In genomic region chr11:119030329-119031047, GRCh38 we compare ENCODE assay signal across 8 cellular contexts. TPM values are rescaled to one million over a fixed set of nuclear protein-coding genes. Genes with fewer than 3 reads are reported as not detected.
A peak's percentile ranks its signal among the peaks of the same experiment; 100 is the strongest.
DNase-seq lines count a peak whose midpoint lies in the region; ATAC-seq, FAIRE-seq and TF ChIP-seq lines count a peak whose summit lies in the region.

TSS of gene SLC37A4 (minus strand) at chr11:119030877.

- DNase-seq in NCI-H1417 treated with DMSO at 0.1 percent for 48 hours (lab: John Stamatoyannopoulos, UW) (peak; percentile 89), SW480 (ENCODE audit: low spot score) (peak; percentile 98), Right ventricle myocardium superior (peak; percentile 99), pancreas (peak; percentile 98 to 100 (median 99)), tibial artery (peak; percentile 98 to 99)
- DNase-seq in activated naive CD8-positive, alpha-beta T cell treated with anti-CD3 and anti-CD28 coated beads, Interleukin-2, amount 50 U/mL, for 24 hours, result peak; percentile 99

- peak within 1 kb of the TSS; percentile 78 for H3K27ac Mint-ChIP-seq in activated naive CD8-positive, alpha-beta T cell treated with anti-CD3 and anti-CD28 coated beads, Interleukin-2, amount 50 U/mL, for 24 hours

- H3K27ac ChIP-seq in pancreas (peak within 1 kb of the TSS; percentile 77 to 87 (median 86)), tibial artery (peak within 1 kb of the TSS; percentile 78 to 80)

- H3K4me1 Mint-ChIP-seq in activated naive CD8-positive, alpha-beta T cell treated with anti-CD3 and anti-CD28 coated beads, Interleukin-2, amount 50 U/mL, for 24 hours, result peaks cover 16% of the 10 kb centered on the region

- no peaks in the 10 kb centered on the region for H3K27me3 Mint-ChIP-seq in activated naive CD8-positive, alpha-beta T cell treated with anti-CD3 and anti-CD28 coated beads, Interleukin-2, amount 50 U/mL, for 24 hours

- intact Hi-C loops in Right ventricle myocardium superior (cut with DNase I) (no loop called here), pancreas (cut with DNase I) (no loop called here), tibial artery (cut with DNase I; ENCODE audit: low total_unique reads) (no loop called here)

- H3K4me3 ChIP-seq in pancreas (peak within 1 kb of the TSS; percentile 40 to 76 (median 53)), tibial artery (peak within 1 kb of the TSS; percentile 74 to 91)

- peaks cover 0 to 7% (median under 1%) of the 10 kb centered on the region in 3 donors for H3K36me3 ChIP-seq in pancreas
- H3K36me3 ChIP-seq in tibial artery, result peaks cover 0 to 24% (median 0%) of the 10 kb centered on the region in 3 donors

- no peaks in the 10 kb centered on the region for H3K9me3 ChIP-seq in pancreas
- no peaks in the 10 kb centered on the region for H3K9me3 ChIP-seq in tibial artery

- FAIRE-seq in pancreas (lab: Jason Lieb, UNC), result peak; percentile 84

- no peaks in the 10 kb centered on the region for H3K9me3 Mint-ChIP-seq in activated naive CD8-positive, alpha-beta T cell treated with anti-CD3 and anti-CD28 coated beads, Interleukin-2, amount 50 U/mL, for 24 hours

- peak within 1 kb of the TSS; percentile 84 for H3K4me3 Mint-ChIP-seq in activated naive CD8-positive, alpha-beta T cell treated with anti-CD3 and anti-CD28 coated beads, Interleukin-2, amount 50 U/mL, for 24 hours

- ATAC-seq in HG02763 (IDR thresholded peaks at IDR 0.05; ENCODE audit: unreplicated experiment) (peak; percentile 85), Right ventricle myocardium superior (ENCODE audit: poor library complexity) (peak; percentile 98), pancreas (peak; percentile 88 to 94 (median 91))
- peak; percentile 90 for ATAC-seq in activated naive CD8-positive, alpha-beta T cell treated with anti-CD3 and anti-CD28 coated beads, Interleukin-2, amount 50 U/mL, for 24 hours

- 0% methylated on average over 57 to 67 of the region's 67 CpGs for WGBS in pancreas, 2 donors

- H3K27me3 ChIP-seq in pancreas, result no peaks in the 10 kb centered on the region
- H3K27me3 ChIP-seq in tibial artery, result no peaks in the 10 kb centered on the region

- H3K36me3 Mint-ChIP-seq in activated naive CD8-positive, alpha-beta T cell treated with anti-CD3 and anti-CD28 coated beads, Interleukin-2, amount 50 U/mL, for 24 hours (ENCODE audit: low read depth), result peaks cover 8% of the 10 kb centered on the region

- peak; percentile 92 for TF ChIP-seq CTCF in GM12873 (IDR thresholded peaks at IDR 0.05; ENCODE audit: insufficient read depth, low read depth, low read length, missing control alignments)
- TF ChIP-seq CTCF in pancreas (IDR thresholded peaks at IDR 0.05), result peak in 3 of 4 donors; percentile 78 to 89 (median 80)
- TF ChIP-seq CTCF in tibial artery (IDR thresholded peaks at IDR 0.05), result peak; percentile 80 to 92

- H3K4me1 ChIP-seq in pancreas, result peaks cover 4 to 26% (median 11%) of the 10 kb centered on the region in 3 donors
- H3K4me1 ChIP-seq in tibial artery, result peaks cover 0 to 18% (median 10%) of the 10 kb centered on the region in 4 donors

RNA-seq across cellular contexts. Expression of gene SLC37A4, which starts in this region (rescaled TPM):
- total RNA-seq in Right ventricle myocardium superior (7.1 TPM), pancreas (10 to 100 TPM; 27.1 to 41.6 (median 32.6) TPM)
- polyA plus RNA-seq in pancreas, result 100 to 1,000 TPM in 1 of 2 donors, 10 to 100 TPM in 1; 67.0 to 163 TPM

Comparison
In these comparisons a context has a peak if more than half of its experiments do, and no peak if none do; other contexts are left out.
1. Peak in every context shown above with its lines: DNase-seq, ATAC-seq, H3K4me3 ChIP-seq and H3K27ac ChIP-seq.